In genomic region chr10:116164291-116164690, GRCh38 we compare ENCODE assay signal across 25 cellular contexts.
DNase-seq lines count a peak whose midpoint lies in the region; ATAC-seq lines count a peak whose summit lies in the region.
"Had no signal": no experiment of that assay in that cellular context is flagged by ENCODE, and none has a peak within 500 bp of the region (broad histone marks: within the 10 kb centered on the region; RNA-seq: fewer than 3 reads in every experiment).

No MANE protein-coding gene starts in this region.

- DNase-seq in SK-MEL-5 (ENCODE audit: low read depth, low spot score) (peak; percentile 4), foreskin melanocyte (peak; percentile 78), midbrain (lab: John Stamatoyannopoulos, UW) (peak; percentile 38), superior temporal gyrus (ENCODE audit: extremely low spot score) (peak; percentile 58), GDM1 (lab: John Stamatoyannopoulos, UW) (no peak)
- DNase-seq: BE2C; CD8-positive, alpha-beta memory T cell; DMS 273 treated with DMSO at 0.1 percent for 48 hours; DMS79; EL; GF-D8; Kasumi-1; NCI-H1105 treated with DMSO at 0.1 percent for 48 hours; NCI-H2029; NCI-H446; NCI-H524 treated with DMSO at 0.1 percent for 48 hours; NCI-H82; SIG-M5; SK-N-SH; SW 1271 had no signal

- in situ Hi-C loops in SK-MEL-5 (cut with HindIII; ENCODE audit: low pct_unique_long_range_greater_than_20kb, low sequenced_read_pairs), result no loop called here

- ATAC-seq in GM18520 (IDR thresholded peaks at IDR 0.05; ENCODE audit: unreplicated experiment) (no peak), GM18498 (IDR thresholded peaks at IDR 0.05; ENCODE audit: unreplicated experiment) (no peak)
- ATAC-seq: A549, K562, Panc1 had no signal
